In genomic region chr6:31399589-31400466, GRCh38 we compare ENCODE assay signal across 8 cellular contexts. TPM values are rescaled to one million over a fixed set of nuclear protein-coding genes. Genes with fewer than 3 reads are reported as not detected.
DNase-seq lines count a peak whose midpoint lies in the region; ATAC-seq and TF ChIP-seq lines count a peak whose summit lies in the region.

No MANE protein-coding gene starts in this region.

- POLR2A ChIA-PET in SK-N-SH (lab: Yijun Ruan, JAX) = no interaction called here
- POLR2A ChIA-PET in activated naive CD8-positive, alpha-beta T cell treated with anti-CD3 and anti-CD28 coated beads, Interleukin-2, amount 10 ng/mL, durations not matched to agents 7 days and 5 days (lab: Charles Lee) = interaction anchor here (0.6 to 2.3 kb wide), 10 partner anchors 43 to 1595 kb away, joined by 3 to 8 read pairs (median 4); partner anchors contain the start of genes LTB and TNF

- peak; percentile 94 for TF ChIP-seq CTCF in SK-N-SH (IDR thresholded peaks at IDR 0.05)
- peak; percentile 73 for TF ChIP-seq CTCF in glutamatergic neuron (IDR thresholded peaks at IDR 0.05; ENCODE audit: partially characterized antibody, unreplicated experiment)
- peak; percentile 87 for TF ChIP-seq CTCF in neutrophil (IDR thresholded peaks at IDR 0.05)
- peak; percentile 82 for TF ChIP-seq CTCF in thoracic aorta (IDR thresholded peaks at IDR 0.05)

- peaks cover 34% of the 10 kb centered on the region for H3K4me1 Mint-ChIP-seq in activated naive CD8-positive, alpha-beta T cell treated with anti-CD3 and anti-CD28 coated beads, Interleukin-2, amount 10 ng/mL, durations not matched to agents 7 days and 5 days
- peaks cover 2% of the 10 kb centered on the region for H3K4me1 Mint-ChIP-seq in glutamatergic neuron (ENCODE audit: low read depth, unreplicated experiment)

- no peaks in the 10 kb centered on the region for H3K9me3 Mint-ChIP-seq in activated naive CD8-positive, alpha-beta T cell treated with anti-CD3 and anti-CD28 coated beads, Interleukin-2, amount 10 ng/mL, durations not matched to agents 7 days and 5 days
- peaks cover 1% of the 10 kb centered on the region for H3K9me3 Mint-ChIP-seq in glutamatergic neuron (ENCODE audit: unreplicated experiment)

- H3K27ac ChIP-seq in SK-N-SH (ENCODE audit: low read depth in 2 of 2, low read length in 1 of 2) = peak overlapping the region; percentile 64 to 91; a peak in 3 of 4 replicates
- H3K27ac ChIP-seq in neutrophil = peak overlapping the region; percentile 94
- H3K27ac ChIP-seq in thoracic aorta = peak overlapping the region; percentile 95 to 99

- H3K9me3 ChIP-seq in SK-N-SH = no peaks in the 10 kb centered on the region
- no peaks in the 10 kb centered on the region for H3K9me3 ChIP-seq in neutrophil
- H3K9me3 ChIP-seq in thoracic aorta = no peaks in the 10 kb centered on the region

- peak overlapping the region; percentile 90 for H3K4me3 Mint-ChIP-seq in activated naive CD8-positive, alpha-beta T cell treated with anti-CD3 and anti-CD28 coated beads, Interleukin-2, amount 10 ng/mL, durations not matched to agents 7 days and 5 days
- peak overlapping the region; percentile 91 for H3K4me3 Mint-ChIP-seq in glutamatergic neuron (ENCODE audit: unreplicated experiment)

- H4K20me1 ChIP-seq in SK-N-SH (ENCODE audit: insufficient read depth) = peaks cover 24% of the 10 kb centered on the region

- H3F3A ChIP-seq in SK-N-SH (replicated peaks; ENCODE audit: insufficient read depth) = peaks cover 28% of the 10 kb centered on the region

- peak overlapping the region; percentile 90 for H3K9ac ChIP-seq in SK-N-SH

- TF ChIP-seq RAD21 in SK-N-SH (IDR thresholded peaks at IDR 0.05; ENCODE audit: low read length) = peak; percentile 62

- TF ChIP-seq EP300 in SK-N-SH (IDR thresholded peaks at IDR 0.05; ENCODE audit: borderline replicate concordance in 1 of 2, low read depth in 1 of 2, low read length in 1 of 2) = no peak

- no peaks in the 10 kb centered on the region for H3K27me3 Mint-ChIP-seq in activated naive CD8-positive, alpha-beta T cell treated with anti-CD3 and anti-CD28 coated beads, Interleukin-2, amount 10 ng/mL, durations not matched to agents 7 days and 5 days
- H3K27me3 Mint-ChIP-seq in glutamatergic neuron (ENCODE audit: unreplicated experiment) = peaks cover 30% of the 10 kb centered on the region

- H3K4me1 ChIP-seq in SK-N-SH (ENCODE audit: control insufficient read depth in 1 of 2, insufficient read depth in 2 of 2, low read depth in 1 of 2, low read length in 1 of 2) (no peaks in the 10 kb centered on the region; a peak in 1 of 4 replicates), neutrophil (ENCODE audit: control insufficient read depth in 1 of 2, insufficient read depth in 1 of 2, low read depth in 1 of 2, low read length in 1 of 2) (peaks cover 58 to 64% of the 10 kb centered on the region in 2 experiments), thoracic aorta (ENCODE audit: control insufficient read depth in 1 of 2, low read depth in 2 of 2) (peaks cover 23 to 34% of the 10 kb centered on the region in 2 donors)

- peak overlapping the region; percentile 89 for H3K27ac Mint-ChIP-seq in activated naive CD8-positive, alpha-beta T cell treated with anti-CD3 and anti-CD28 coated beads, Interleukin-2, amount 10 ng/mL, durations not matched to agents 7 days and 5 days
- H3K27ac Mint-ChIP-seq in glutamatergic neuron (ENCODE audit: unreplicated experiment) = no peak overlapping the region

- peak; percentile 94 for DNase-seq in ELF-1 (ENCODE audit: low read depth, low spot score)
- DNase-seq in HPDE6-E6E7 (ENCODE audit: extremely low spot score) = peak; percentile 66
- peak; percentile 68 for DNase-seq in SK-N-SH
- DNase-seq in activated naive CD8-positive, alpha-beta T cell treated with anti-CD3 and anti-CD28 coated beads, Interleukin-2, amount 10 ng/mL, durations not matched to agents 7 days and 5 days = peak; percentile 76
- DNase-seq in glutamatergic neuron = peak; percentile 84
- peak; percentile 80 for DNase-seq in thoracic aorta (ENCODE audit: low spot score)

- CTCF ChIA-PET in SK-N-SH (lab: Yijun Ruan, JAX) = interaction anchor here (0.6 to 3.9 kb wide), 7 partner anchors 16 to 317 kb away, joined by 3 to 20 read pairs (median 4); no protein-coding TSS in a partner anchor

- peaks cover 41% of the 10 kb centered on the region for H3K79me2 ChIP-seq in SK-N-SH (ENCODE audit: insufficient read depth)

- H3K9me2 ChIP-seq in SK-N-SH = no peaks in the 10 kb centered on the region

- H3K36me3 Mint-ChIP-seq in activated naive CD8-positive, alpha-beta T cell treated with anti-CD3 and anti-CD28 coated beads, Interleukin-2, amount 10 ng/mL, durations not matched to agents 7 days and 5 days = peaks cover 3% of the 10 kb centered on the region
- no peaks in the 10 kb centered on the region for H3K36me3 Mint-ChIP-seq in glutamatergic neuron (ENCODE audit: unreplicated experiment)

- peak overlapping the region; percentile 54 to 90 for H3K4me3 ChIP-seq in SK-N-SH (ENCODE audit: low read depth in 2 of 2, low read length in 1 of 2)
- H3K4me3 ChIP-seq in neutrophil (ENCODE audit: low read depth in 1 of 2, low read length in 1 of 2) = peak overlapping the region; percentile 73 to 78
- H3K4me3 ChIP-seq in thoracic aorta = peak overlapping the region; percentile 95

- peak overlapping the region; percentile 91 for H2AFZ ChIP-seq in SK-N-SH (ENCODE audit: low read depth)

- H3K4me2 ChIP-seq in SK-N-SH = peak overlapping the region; percentile 97

- no peaks in the 10 kb centered on the region for H3K36me3 ChIP-seq in SK-N-SH (replicated peaks in 1 of 2; ENCODE audit: control insufficient read depth in 1 of 2, insufficient read depth in 2 of 2, low read length in 1 of 2)
- H3K36me3 ChIP-seq in neutrophil = no peaks in the 10 kb centered on the region
- no peaks in the 10 kb centered on the region for H3K36me3 ChIP-seq in thoracic aorta

- H3K27me3 ChIP-seq in SK-N-SH (ENCODE audit: insufficient read depth) = no peaks in the 10 kb centered on the region
- H3K27me3 ChIP-seq in neutrophil = no peaks in the 10 kb centered on the region
- H3K27me3 ChIP-seq in thoracic aorta (replicated peaks; ENCODE audit: insufficient read depth) = no peaks in the 10 kb centered on the region

- under 1% methylated on average over 42 of the region's 57 CpGs for WGBS in SK-N-SH (ENCODE audit: low lambda C conversion rate)

- peak; percentile 30 for ATAC-seq in activated naive CD8-positive, alpha-beta T cell treated with anti-CD3 and anti-CD28 coated beads, Interleukin-2, amount 10 ng/mL, durations not matched to agents 7 days and 5 days (ENCODE audit: low read depth)
- ATAC-seq in thoracic aorta (ENCODE audit: insufficient number of reproducible peaks, low FRiP score, low read depth) = peak; percentile 70
- ATAC-seq in HG03139 (IDR thresholded peaks at IDR 0.05; ENCODE audit: unreplicated experiment) = no peak

TF ChIP-seq in SK-N-SH, 30 proteins besides CTCF, POLR2A, EP300 and RAD21 (continues in another document):
- TF ChIP-seq GABPA (IDR thresholded peaks at IDR 0.05; ENCODE audit: low read depth) = peak; percentile 76
- TF ChIP-seq FOSL2 (IDR thresholded peaks at IDR 0.05; ENCODE audit: borderline replicate concordance, low read depth) = no peak
- no peak for TF ChIP-seq NFIC (IDR thresholded peaks at IDR 0.05; ENCODE audit: borderline replicate concordance)
- TF ChIP-seq RFX5 (IDR thresholded peaks at IDR 0.05; ENCODE audit: low read length) = no peak; the same call in 1 of the 2 replicates
- peak; percentile 15; the same call in 1 of the 2 replicates for TF ChIP-seq PBX3 (IDR thresholded peaks at IDR 0.05)
- no peak for TF ChIP-seq GATA2 (CRISPR knock-in tag; IDR thresholded peaks at IDR 0.05)
- TF ChIP-seq TAF1 (IDR thresholded peaks at IDR 0.05; ENCODE audit: borderline replicate concordance, low read depth, low read length) = peak; percentile 70
- no peak for TF ChIP-seq YY1 (IDR thresholded peaks at IDR 0.05; ENCODE audit: low read depth)
- no peak for TF ChIP-seq USF1 (IDR thresholded peaks at IDR 0.05; ENCODE audit: borderline replicate concordance, low read depth)
- TF ChIP-seq CHD2 (IDR thresholded peaks at IDR 0.05; ENCODE audit: low read length, partially characterized antibody) = no peak

RNA-seq across cellular contexts. Expression of gene MICA, which starts 3.6 kb away (rescaled TPM):
- 28.8 and 32.7 TPM in 2 replicates for polyA plus RNA-seq in SK-N-SH (2012; rRNA removed)
- polyA plus RNA-seq in SK-N-SH (2012; cell fraction: cytosol; rRNA removed) = 21.3 and 23.5 TPM in 2 replicates
- 49.4 and 51.3 TPM in 2 replicates for polyA plus RNA-seq in SK-N-SH (2012; cell fraction: nucleus; rRNA removed)
- 10 to 100 TPM; 24.1 to 25.8 TPM for total RNA-seq in activated naive CD8-positive, alpha-beta T cell treated with anti-CD3 and anti-CD28 coated beads, Interleukin-2, amount 10 ng/mL, durations not matched to agents 7 days and 5 days
- total RNA-seq in glutamatergic neuron (ENCODE audit: unreplicated experiment) (0.42 TPM), thoracic aorta (10 to 100 TPM; 15.0 to 16.4 TPM)

RNA-seq across cellular contexts. Expression of gene HLA-B, which starts 42.8 kb away (rescaled TPM):
- 18.7 and 18.9 TPM in 2 replicates for polyA plus RNA-seq in SK-N-SH (2012; rRNA removed)
- 8.7 and 12.4 TPM in 2 replicates for polyA plus RNA-seq in SK-N-SH (2012; cell fraction: cytosol; rRNA removed)
- 20.5 and 24.9 TPM in 2 replicates for polyA plus RNA-seq in SK-N-SH (2012; cell fraction: nucleus; rRNA removed)
- total RNA-seq in activated naive CD8-positive, alpha-beta T cell treated with anti-CD3 and anti-CD28 coated beads, Interleukin-2, amount 10 ng/mL, durations not matched to agents 7 days and 5 days = 1,000 to 10,000 TPM; 5,415 to 5,542 TPM
- total RNA-seq in glutamatergic neuron (ENCODE audit: unreplicated experiment) (11.4 TPM), thoracic aorta (100 to 1,000 TPM; 552 to 852 TPM)

Comparison
In these comparisons a context has a peak if more than half of its experiments do, and no peak if none do; other contexts are left out.
1. RNA of gene MICA, which starts 3.6 kb away (total RNA-seq): 24.1 to 25.8 TPM in activated naive CD8-positive, alpha-beta T cell treated with anti-CD3 and anti-CD28 coated beads, Interleukin-2, amount 10 ng/mL, durations not matched to agents 7 days and 5 days and 15.0 to 16.4 TPM in thoracic aorta; 0.42 TPM in glutamatergic neuron (single experiment); every median in the first group is over 10 times any median in the second.
2. RNA of gene HLA-B, which starts 42.8 kb away (total RNA-seq): 5,415 to 5,542 TPM in activated naive CD8-positive, alpha-beta T cell treated with anti-CD3 and anti-CD28 coated beads, Interleukin-2, amount 10 ng/mL, durations not matched to agents 7 days and 5 days and 552 to 852 TPM in thoracic aorta; 11.4 TPM in glutamatergic neuron (single experiment); every median in the first group is over 10 times any median in the second.
3. Peak in every context shown above with its lines, with median percentiles within 50 percentile points of each other: DNase-seq, H3K27ac ChIP-seq, H3K4me3 ChIP-seq and CTCF ChIP-seq.